Comparison of ENCODE assay signal across 1 cellular context in the genomic region with DNA sequence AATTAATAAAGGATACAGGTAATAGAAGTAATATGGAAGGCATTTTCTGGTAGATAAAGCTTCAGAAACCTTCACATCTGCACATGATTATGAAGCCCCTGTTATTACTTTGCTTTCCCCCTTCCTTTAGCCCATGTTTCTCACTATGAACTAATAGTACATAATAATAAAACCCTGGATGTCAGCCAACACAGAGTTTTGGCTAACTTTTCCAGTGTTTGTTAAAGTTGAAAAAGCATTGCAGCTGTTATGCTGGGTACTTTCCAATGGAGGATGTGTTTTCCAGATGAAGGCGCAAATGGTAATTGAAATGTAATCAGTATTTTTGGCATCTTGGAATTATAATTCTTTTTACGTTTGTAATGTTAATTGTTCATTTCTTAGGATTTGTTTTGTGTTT.
TF ChIP-seq lines count a peak whose summit lies in the region.

No MANE protein-coding gene starts in this region.

TF ChIP-seq in IMR-90, 13 proteins besides CTCF, POLR2A, EP300 and RAD21:
- TF ChIP-seq RCOR1 (IDR thresholded peaks at IDR 0.05; ENCODE audit: insufficient replicate concordance, low read length) (no peak), BHLHE40 (IDR thresholded peaks at IDR 0.05; ENCODE audit: low read depth, low read length) (no peak), MAZ (IDR thresholded peaks at IDR 0.05; ENCODE audit: borderline replicate concordance, low read depth, low read length) (no peak), RFX5 (IDR thresholded peaks at IDR 0.05; ENCODE audit: low read depth, low read length) (no peak), MAFK (IDR thresholded peaks at IDR 0.05; ENCODE audit: low read depth, low read length) (no peak), CEBPB (IDR thresholded peaks at IDR 0.05; ENCODE audit: low read depth, low read length) (no peak), CHD1 (IDR thresholded peaks at IDR 0.05; ENCODE audit: low read depth, low read length) (no peak), FOS (IDR thresholded peaks at IDR 0.05; ENCODE audit: low read depth, low read length) (no peak), SMC3 (IDR thresholded peaks at IDR 0.05; ENCODE audit: low read depth, low read length) (no peak)
- TF ChIP-seq, protein P1, sequence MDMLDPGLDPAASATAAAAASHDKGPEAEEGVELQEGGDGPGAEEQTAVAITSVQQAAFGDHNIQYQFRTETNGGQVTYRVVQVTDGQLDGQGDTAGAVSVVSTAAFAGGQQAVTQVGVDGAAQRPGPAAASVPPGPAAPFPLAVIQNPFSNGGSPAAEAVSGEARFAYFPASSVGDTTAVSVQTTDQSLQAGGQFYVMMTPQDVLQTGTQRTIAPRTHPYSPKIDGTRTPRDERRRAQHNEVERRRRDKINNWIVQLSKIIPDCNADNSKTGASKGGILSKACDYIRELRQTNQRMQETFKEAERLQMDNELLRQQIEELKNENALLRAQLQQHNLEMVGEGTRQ (IDR thresholded peaks at IDR 0.05; ENCODE audit: low read depth, low read length): no peak
- TF ChIP-seq, protein P2, sequence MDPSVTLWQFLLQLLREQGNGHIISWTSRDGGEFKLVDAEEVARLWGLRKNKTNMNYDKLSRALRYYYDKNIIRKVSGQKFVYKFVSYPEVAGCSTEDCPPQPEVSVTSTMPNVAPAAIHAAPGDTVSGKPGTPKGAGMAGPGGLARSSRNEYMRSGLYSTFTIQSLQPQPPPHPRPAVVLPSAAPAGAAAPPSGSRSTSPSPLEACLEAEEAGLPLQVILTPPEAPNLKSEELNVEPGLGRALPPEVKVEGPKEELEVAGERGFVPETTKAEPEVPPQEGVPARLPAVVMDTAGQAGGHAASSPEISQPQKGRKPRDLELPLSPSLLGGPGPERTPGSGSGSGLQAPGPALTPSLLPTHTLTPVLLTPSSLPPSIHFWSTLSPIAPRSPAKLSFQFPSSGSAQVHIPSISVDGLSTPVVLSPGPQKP (IDR thresholded peaks at IDR 0.05; ENCODE audit: borderline replicate concordance, low read depth, low read length): no peak
TF ChIP-seq in IMR-90: peak in this region for 0.
